Comparison of ENCODE assay signal across 8 cellular contexts in the genomic region with DNA sequence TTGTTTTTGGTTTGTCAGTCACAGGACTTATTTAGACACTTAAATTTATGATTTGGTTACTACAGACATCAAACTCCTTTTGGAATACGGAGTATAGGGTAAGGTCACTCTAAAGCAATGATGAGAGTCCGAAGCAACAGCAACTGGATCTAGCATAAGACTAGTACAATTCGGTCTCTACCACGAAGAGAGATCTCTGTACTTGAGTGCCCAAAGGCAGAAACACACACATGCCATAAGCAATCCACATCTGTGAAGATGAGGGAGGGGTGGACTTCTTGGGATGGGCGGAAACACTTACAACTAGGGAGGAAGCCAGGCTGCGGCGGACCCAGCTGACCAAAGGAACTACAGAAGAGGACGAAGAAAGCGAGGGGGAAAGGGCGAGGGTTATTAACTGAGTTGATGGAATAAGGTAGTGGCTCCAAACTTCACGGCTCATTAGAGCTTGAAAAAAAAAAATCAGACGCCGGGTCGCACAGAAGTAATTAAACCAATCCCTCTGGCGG. TPM values are rescaled to one million over a fixed set of nuclear protein-coding genes. Genes with fewer than 3 reads are reported as not detected.
DNase-seq lines count a peak whose midpoint lies in the region; ATAC-seq and TF ChIP-seq lines count a peak whose summit lies in the region.

No MANE protein-coding gene starts in this region.

- H3K56ac ChIP-seq in IMR-90 (ENCODE audit: extremely low read depth, insufficient read depth, low read length): peak overlapping the region; percentile 97

- ATAC-seq in GM21619 (IDR thresholded peaks at IDR 0.05; ENCODE audit: unreplicated experiment) (peak; percentile 18), IMR-90 (ENCODE audit: low read depth) (peak; percentile 51)

- H3K9me3 ChIP-seq in IMR-90 (ENCODE audit: control insufficient read depth, insufficient read depth, low read length) (no peaks in the 10 kb centered on the region), WERI-Rb-1 (ENCODE audit: severe bottlenecking) (no peaks in the 10 kb centered on the region), mucosa of stomach (ENCODE audit: control insufficient read depth, low read length) (no peaks in the 10 kb centered on the region)

- no peak for TF ChIP-seq CTCF in IMR-90 (conservative IDR thresholded peaks at IDR 0.05; ENCODE audit: low read depth, low read length)
- no peak for TF ChIP-seq CTCF in WERI-Rb-1 (IDR thresholded peaks at IDR 0.05; ENCODE audit: low read depth, low read length)

- H4K5ac ChIP-seq in IMR-90 (ENCODE audit: low read depth, low read length): peak overlapping the region; percentile 26

- DNase-seq in GM04504 (ENCODE audit: low read depth) (peak; percentile 30), IMR-90 (peak; percentile 60), WERI-Rb-1 (peak; percentile 66), epithelial cell of prostate (ENCODE audit: low read depth, low spot score) (no peak), NCI-H2029 (lab: John Stamatoyannopoulos, UW) (no peak)

- H2BK15ac ChIP-seq in IMR-90 (ENCODE audit: low read depth, low read length): peak overlapping the region; percentile 93; the same call in 2 of the 3 replicates

- in situ Hi-C loops in IMR-90 (cut with MboI; ENCODE audit: low sequenced_read_pairs): loop anchor here (25.0 kb wide), 1 partner anchor 942 kb away; no protein-coding TSS in a partner anchor

- H3K36me3 ChIP-seq in IMR-90 (ENCODE audit: control insufficient read depth, insufficient read depth, low read length) (no peaks in the 10 kb centered on the region), WERI-Rb-1 (no peaks in the 10 kb centered on the region), mucosa of stomach (ENCODE audit: control insufficient read depth, insufficient read depth, low read length) (no peaks in the 10 kb centered on the region)

- H2AK9ac ChIP-seq in IMR-90 (replicated peaks; ENCODE audit: low read depth, low read length, poor library complexity): peak overlapping the region; percentile 77

- dilution Hi-C loops in IMR-90 (cut with HindIII; ENCODE audit: low sequenced_read_pairs, unreplicated experiment): no loop called here

- whole genome bisulfite sequencing in IMR-90 (ENCODE audit: extremely low coverage in 2 of 2, insufficient read length in 1 of 2), 2 experiments: no CpG with 5 or more reads among the region's 15 CpGs

- H3K4me3 ChIP-seq in IMR-90 (ENCODE audit: insufficient read depth, low read depth, low read length) (peak overlapping the region; percentile 79), WERI-Rb-1 (ENCODE audit: low read depth, low read length) (peak overlapping the region; percentile 54), mucosa of stomach (ENCODE audit: low read length) (peak overlapping the region; percentile 78)

- CTCF ChIA-PET in IMR-90 (lab: Yijun Ruan, JAX): no interaction called here

- H3K4me2 ChIP-seq in IMR-90 (ENCODE audit: low read depth, low read length): peak overlapping the region; percentile 63

- peaks cover 6% of the 10 kb centered on the region for H3K9me1 ChIP-seq in IMR-90 (ENCODE audit: insufficient read depth, low read length)

- H2AFZ ChIP-seq in IMR-90 (replicated peaks; ENCODE audit: low read length, poor library complexity): peak overlapping the region; percentile 99

- H2BK20ac ChIP-seq in IMR-90 (ENCODE audit: low read depth, low read length): peak overlapping the region; percentile 89; the same call in 1 of the 2 replicates

- TF ChIP-seq RAD21 in IMR-90 (IDR thresholded peaks at IDR 0.05; ENCODE audit: low read length): no peak

- intact Hi-C loops in IMR-90 (cut with micrococcal nuclease): loop anchor here (5.0 to 10.0 kb wide), 4 partner anchors 192 to 1549 kb away; no protein-coding TSS in a partner anchor

- H3K4me1 ChIP-seq in IMR-90 (ENCODE audit: control insufficient read depth, insufficient read depth, low read length) (peaks cover 2% of the 10 kb centered on the region), mucosa of stomach (ENCODE audit: control insufficient read depth, insufficient read depth, low read length) (peaks cover 8% of the 10 kb centered on the region)

- H3K18ac ChIP-seq in IMR-90 (ENCODE audit: low read depth, low read length): peak overlapping the region; percentile 26

- H2BK120ac ChIP-seq in IMR-90 (ENCODE audit: low read depth, low read length): peak overlapping the region; percentile 98

- TF ChIP-seq POLR2A in IMR-90 (IDR thresholded peaks at IDR 0.05; ENCODE audit: low read depth, low read length): no peak

- H4K91ac ChIP-seq in IMR-90 (ENCODE audit: insufficient read depth, low read depth, low read length): peak overlapping the region; percentile 99

- H3K9ac ChIP-seq in IMR-90 (ENCODE audit: low read depth, low read length): peak overlapping the region; percentile 93
- H3K9ac ChIP-seq in mucosa of stomach (ENCODE audit: low read length): peak overlapping the region; percentile 88

- peak overlapping the region; percentile 91 to 99 for H4K8ac ChIP-seq in IMR-90 (ENCODE audit: low read depth in 2 of 2, low read length in 2 of 2)

- BruUV-seq in IMR-90 (replicated peaks; lab: Mats Ljungman, UMichigan): no TSS peak

- peaks cover 19 to 30% of the 10 kb centered on the region in 2 experiments; a peak in 3 of 4 replicates for H3K79me1 ChIP-seq in IMR-90 (ENCODE audit: low read depth in 1 of 2, low read length in 2 of 2)

- POLR2A ChIA-PET in IMR-90 (lab: Charles Lee; ENCODE audit: unreplicated experiment): interaction anchor here (0.5 to 0.7 kb wide), 2 partner anchors 45 to 404 kb away, joined by 3 to 5 read pairs; no protein-coding TSS in a partner anchor

- peak overlapping the region; percentile 98 for H2BK5ac ChIP-seq in IMR-90 (ENCODE audit: low read depth, low read length, poor library complexity, severe bottlenecking)

- no peaks in the 10 kb centered on the region for H4K20me1 ChIP-seq in IMR-90 (ENCODE audit: insufficient read depth, low read length)

- H3K27ac ChIP-seq in IMR-90 (ENCODE audit: insufficient read depth, low read length): peak overlapping the region; percentile 96
- peak overlapping the region; percentile 97 for H3K27ac ChIP-seq in WERI-Rb-1
- H3K27ac ChIP-seq in epithelial cell of prostate: peak overlapping the region; percentile 96
- H3K27ac ChIP-seq in temporal lobe (ENCODE audit: low read depth, low read length): peak overlapping the region; percentile 78

- H2AK5ac ChIP-seq in IMR-90 (ENCODE audit: low read depth, low read length): peak overlapping the region; percentile 76

- H3K27me3 ChIP-seq in IMR-90 (ENCODE audit: control insufficient read depth, insufficient read depth, low read length) (no peaks in the 10 kb centered on the region), WERI-Rb-1 (ENCODE audit: insufficient read depth, low read depth, severe bottlenecking) (no peaks in the 10 kb centered on the region), mucosa of stomach (ENCODE audit: control insufficient read depth, insufficient read depth, low read length) (no peaks in the 10 kb centered on the region)

- H3K23ac ChIP-seq in IMR-90 (ENCODE audit: low read depth, low read length): peak overlapping the region; percentile 99

- peak overlapping the region; percentile 97 for H3K14ac ChIP-seq in IMR-90 (replicated peaks; ENCODE audit: low read depth, low read length)

- H3K4ac ChIP-seq in IMR-90 (ENCODE audit: low read depth, low read length): peak overlapping the region; percentile 99

TF ChIP-seq in IMR-90, 13 proteins besides CTCF, POLR2A, EP300 and RAD21:
- TF ChIP-seq MXI1 (IDR thresholded peaks at IDR 0.05; ENCODE audit: borderline replicate concordance, low read depth, low read length) (no peak), SMC3 (IDR thresholded peaks at IDR 0.05; ENCODE audit: low read depth, low read length) (no peak), BHLHE40 (IDR thresholded peaks at IDR 0.05; ENCODE audit: low read depth, low read length) (no peak), NFE2L2 (IDR thresholded peaks at IDR 0.05; ENCODE audit: low read depth, low read length) (no peak), MAZ (IDR thresholded peaks at IDR 0.05; ENCODE audit: borderline replicate concordance, low read depth, low read length) (no peak), RFX5 (IDR thresholded peaks at IDR 0.05; ENCODE audit: low read depth, low read length) (no peak), RCOR1 (IDR thresholded peaks at IDR 0.05; ENCODE audit: insufficient replicate concordance, low read length) (no peak), FOS (IDR thresholded peaks at IDR 0.05; ENCODE audit: low read depth, low read length) (no peak)
- TF ChIP-seq, protein P1, sequence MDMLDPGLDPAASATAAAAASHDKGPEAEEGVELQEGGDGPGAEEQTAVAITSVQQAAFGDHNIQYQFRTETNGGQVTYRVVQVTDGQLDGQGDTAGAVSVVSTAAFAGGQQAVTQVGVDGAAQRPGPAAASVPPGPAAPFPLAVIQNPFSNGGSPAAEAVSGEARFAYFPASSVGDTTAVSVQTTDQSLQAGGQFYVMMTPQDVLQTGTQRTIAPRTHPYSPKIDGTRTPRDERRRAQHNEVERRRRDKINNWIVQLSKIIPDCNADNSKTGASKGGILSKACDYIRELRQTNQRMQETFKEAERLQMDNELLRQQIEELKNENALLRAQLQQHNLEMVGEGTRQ (IDR thresholded peaks at IDR 0.05; ENCODE audit: low read depth, low read length): no peak
- TF ChIP-seq, protein P2, sequence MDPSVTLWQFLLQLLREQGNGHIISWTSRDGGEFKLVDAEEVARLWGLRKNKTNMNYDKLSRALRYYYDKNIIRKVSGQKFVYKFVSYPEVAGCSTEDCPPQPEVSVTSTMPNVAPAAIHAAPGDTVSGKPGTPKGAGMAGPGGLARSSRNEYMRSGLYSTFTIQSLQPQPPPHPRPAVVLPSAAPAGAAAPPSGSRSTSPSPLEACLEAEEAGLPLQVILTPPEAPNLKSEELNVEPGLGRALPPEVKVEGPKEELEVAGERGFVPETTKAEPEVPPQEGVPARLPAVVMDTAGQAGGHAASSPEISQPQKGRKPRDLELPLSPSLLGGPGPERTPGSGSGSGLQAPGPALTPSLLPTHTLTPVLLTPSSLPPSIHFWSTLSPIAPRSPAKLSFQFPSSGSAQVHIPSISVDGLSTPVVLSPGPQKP (IDR thresholded peaks at IDR 0.05; ENCODE audit: borderline replicate concordance, low read depth, low read length): no peak

RNA-seq across cellular contexts. Expression of a gene that starts 0.6 kb away (rescaled TPM):
- total RNA-seq in IMR-90 (2012; rRNA removed) (8.1 and 21.4 TPM in 2 replicates), temporal lobe (9.3 TPM)
- polyA plus RNA-seq in IMR-90 (2012; rRNA removed): 6.1 and 9.8 TPM in 2 replicates
- polyA plus RNA-seq in IMR-90 (2012; cell fraction: cytosol; rRNA removed): 2.3 and 2.6 TPM in 2 replicates
- polyA plus RNA-seq in IMR-90 (2012; cell fraction: nucleus; rRNA removed; ENCODE audit: low replicate concordance): 3.0 and 5.6 TPM in 2 replicates

Comparison
In these comparisons a context has a peak if more than half of its experiments do, and no peak if none do; other contexts are left out.
1. DNase-seq: peak in GM04504 (single experiment), IMR-90 (single experiment) and WERI-Rb-1 (single experiment); none in epithelial cell of prostate (single experiment) and NCI-H2029 (single experiment).
2. Peak in every context shown above with its lines, with median percentiles within 50 percentile points of each other: H3K27ac ChIP-seq and H3K4me3 ChIP-seq.